ENCODE assay signal across 17 cellular contexts in the genomic region with DNA sequence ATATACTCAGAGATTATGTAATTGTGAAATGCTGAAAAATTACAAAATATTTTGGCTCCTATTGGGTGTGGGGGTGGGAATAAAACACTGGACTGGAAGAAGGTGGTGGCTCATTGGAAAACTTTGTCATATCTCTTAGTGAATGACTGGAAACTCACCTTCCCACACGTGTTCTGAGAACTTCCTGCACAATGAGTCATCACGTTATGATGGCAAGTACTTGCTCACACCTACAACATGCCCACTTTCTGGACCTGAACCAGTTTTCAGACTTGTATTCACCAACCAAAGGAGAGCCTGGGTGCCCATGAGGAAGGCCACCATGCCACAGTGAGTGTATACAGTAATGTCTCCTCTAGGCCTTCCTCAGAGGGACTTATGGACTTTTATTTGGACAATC.
"Had no signal": no experiment of that assay in that cellular context is flagged by ENCODE, and none has a peak within 500 bp of the region (broad histone marks: within the 10 kb centered on the region; RNA-seq: fewer than 3 reads in every experiment).

No MANE protein-coding gene starts in this region.

- H3K4me1 ChIP-seq: gastroesophageal sphincter, left lung, parathyroid adenoma, tibial artery had no signal

- H3K79me2 ChIP-seq: parathyroid adenoma had no signal

- H3K4me1 Mint-ChIP-seq: activated CD4-positive, alpha-beta T cell treated with anti-CD3 and anti-CD28 coated beads, Interleukin-2, amount 10 ng/mL, durations not matched to agents 24 days and 14 days; memory B cell; naive thymus-derived CD4-positive, alpha-beta T cell had no signal

- ATAC-seq: activated naive CD4-positive, alpha-beta T cell treated with anti-CD3 and anti-CD28 coated beads, Interleukin-2, amount 50 U/mL, for 72 hours; activated T-cell treated with anti-CD3 and anti-CD28 coated beads, Interleukin-2, amount 50 U/mL, for 72 hours; gastroesophageal sphincter; left lung; mucosa of descending colon; naive thymus-derived CD4-positive, alpha-beta T cell had no signal

- H3K9ac ChIP-seq: parathyroid adenoma had no signal

- H3K36me3 Mint-ChIP-seq: activated naive CD4-positive, alpha-beta T cell treated with anti-CD3 and anti-CD28 coated beads, Interleukin-2, amount 50 U/mL, for 72 hours; memory B cell; naive thymus-derived CD4-positive, alpha-beta T cell had no signal

- H3K27me3 ChIP-seq: gastroesophageal sphincter, left lung, tibial artery had no signal

- H3K4me3 ChIP-seq: gastroesophageal sphincter, left lung, mucosa of descending colon, tibial artery had no signal

- H3K27ac ChIP-seq: gastroesophageal sphincter, left lung, parathyroid adenoma, tibial artery had no signal

- H3K27me3 Mint-ChIP-seq: activated CD4-positive, alpha-beta T cell treated with anti-CD3 and anti-CD28 coated beads, Interleukin-2, amount 10 ng/mL, durations not matched to agents 24 days and 14 days; naive thymus-derived CD4-positive, alpha-beta T cell had no signal

- H3K9me3 ChIP-seq: gastroesophageal sphincter, left lung, mucosa of descending colon, tibial artery had no signal

- H3K4me3 Mint-ChIP-seq: activated CD4-positive, alpha-beta T cell treated with anti-CD3 and anti-CD28 coated beads, Interleukin-2, amount 10 ng/mL, durations not matched to agents 24 days and 14 days; activated T-cell treated with anti-CD3 and anti-CD28 coated beads, Interleukin-2, amount 50 U/mL, for 72 hours; memory B cell; naive thymus-derived CD4-positive, alpha-beta T cell had no signal

- H2AFZ ChIP-seq: parathyroid adenoma had no signal

- H3K27ac Mint-ChIP-seq: activated CD4-positive, alpha-beta T cell treated with anti-CD3 and anti-CD28 coated beads, Interleukin-2, amount 10 ng/mL, durations not matched to agents 24 days and 14 days; activated naive CD4-positive, alpha-beta T cell treated with anti-CD3 and anti-CD28 coated beads, Interleukin-2, amount 50 U/mL, for 72 hours; activated T-cell treated with anti-CD3 and anti-CD28 coated beads, Interleukin-2, amount 50 U/mL, for 72 hours; memory B cell; naive thymus-derived CD4-positive, alpha-beta T cell had no signal

- H3K36me3 ChIP-seq: gastroesophageal sphincter, left lung, tibial artery had no signal

- DNase-seq: activated CD4-positive, alpha-beta T cell treated with anti-CD3 and anti-CD28 coated beads, Interleukin-2, amount 10 ng/mL, durations not matched to agents 24 days and 14 days; activated CD4-positive, CD25-positive, alpha-beta regulatory T cell; activated CD8-positive, alpha-beta memory T cell treated with anti-CD3 and anti-CD28 coated beads, Interleukin-2, amount 50 U/mL, for 48 hours; activated gamma-delta T cell; activated T-cell treated with anti-CD3 and anti-CD28 coated beads, Interleukin-2, amount 50 U/mL, for 72 hours; islet precursor cell; left lung; mucosa of descending colon; naive thymus-derived CD4-positive, alpha-beta T cell; retina; stimulated activated CD4-positive, alpha-beta T cell treated with anti-CD3 and anti-CD28 coated beads, Interleukin-12 subunit alpha, Interleukin-12 subunit beta, amount 100 ng/mL, for 4 hours; stimulated activated CD4-positive, alpha-beta T cell treated with anti-CD3 and anti-CD28 coated beads, Interleukin-2, amount 100 ng/mL, for 24 hours; tibial artery had no signal
